Comparison of ENCODE assay signal across 18 cellular contexts in the genomic region with DNA sequence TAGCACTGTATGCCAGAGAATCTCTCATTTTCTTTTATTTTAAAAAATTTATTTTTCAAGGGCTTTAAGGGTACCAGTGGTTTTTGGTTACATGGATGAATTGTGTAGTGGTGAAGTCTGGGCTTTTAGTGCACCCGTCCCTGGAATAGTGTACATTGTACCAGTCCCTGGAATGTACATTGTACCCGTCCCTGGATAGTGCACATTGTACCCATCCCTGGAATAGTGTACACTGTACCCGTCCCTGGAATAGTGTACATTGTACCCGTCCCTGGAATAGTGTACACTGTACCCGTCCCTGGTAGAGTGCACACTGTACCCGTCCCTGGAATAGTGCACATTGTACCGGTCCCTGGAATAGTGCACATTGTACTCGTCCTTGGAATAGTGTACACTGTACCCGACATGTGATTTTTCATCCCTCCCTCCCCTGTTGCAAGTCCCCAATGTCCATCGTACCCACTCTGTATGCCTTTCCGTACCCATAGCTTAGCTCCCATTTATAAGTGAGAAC. TPM values are rescaled to one million over a fixed set of nuclear protein-coding genes. Genes with fewer than 3 reads are reported as not detected.
DNase-seq lines count a peak whose midpoint lies in the region; ATAC-seq and TF ChIP-seq lines count a peak whose summit lies in the region.
"Had no signal": no experiment of that assay in that cellular context is flagged by ENCODE, and none has a peak within 500 bp of the region (broad histone marks: within the 10 kb centered on the region; RNA-seq: fewer than 3 reads in every experiment).

No MANE protein-coding gene starts in this region.

- no peak overlapping the region for H3K9ac ChIP-seq in liver (ENCODE audit: low read depth in 1 of 2, low read length in 2 of 2)

- no peak for TF ChIP-seq POLR2A in vagina (IDR thresholded peaks at IDR 0.05)

- H3K27me3 Mint-ChIP-seq in activated CD8-positive, alpha-beta memory T cell treated with anti-CD3 and anti-CD28 coated beads, Interleukin-2, amount 10 ng/mL, durations not matched to agents 7 days and 5 days: peaks cover 18% of the 10 kb centered on the region
- no peaks in the 10 kb centered on the region for H3K27me3 Mint-ChIP-seq in Calu3 (ENCODE audit: unreplicated experiment)

- H3K36me3 Mint-ChIP-seq in activated CD8-positive, alpha-beta memory T cell treated with anti-CD3 and anti-CD28 coated beads, Interleukin-2, amount 10 ng/mL, durations not matched to agents 7 days and 5 days: peaks cover 6% of the 10 kb centered on the region
- H3K36me3 Mint-ChIP-seq in Calu3 (ENCODE audit: insufficient read depth, unreplicated experiment): peaks cover 12% of the 10 kb centered on the region

- no peak for ATAC-seq in activated CD8-positive, alpha-beta memory T cell treated with anti-CD3 and anti-CD28 coated beads, Interleukin-2, amount 10 ng/mL, durations not matched to agents 7 days and 5 days
- ATAC-seq in HG02610 (IDR thresholded peaks at IDR 0.05; ENCODE audit: unreplicated experiment): no peak
- ATAC-seq: CD8-positive, alpha-beta T cell had no signal

- intact Hi-C loops in vagina (cut with DNase I): no loop called here
- intact Hi-C loops in Calu3 (cut with micrococcal nuclease; ENCODE audit: unreplicated experiment): no loop called here

- H3K4me1 ChIP-seq in liver (ENCODE audit: control insufficient read depth in 4 of 4, insufficient read depth in 4 of 4, low read length in 3 of 4): peaks cover 6 to 21% (median 15%) of the 10 kb centered on the region in 4 donors
- H3K4me1 ChIP-seq in vagina: peaks cover 13% of the 10 kb centered on the region
- H3K4me1 ChIP-seq: HAP-1 had no signal

- BruUV-seq in Calu3 (replicated peaks; lab: Mats Ljungman, UMichigan): no TSS peak

- DNase-seq in activated CD8-positive, alpha-beta memory T cell treated with anti-CD3 and anti-CD28 coated beads for 24 hours: peak; percentile 15
- DNase-seq in activated CD8-positive, alpha-beta memory T cell treated with anti-CD3 and anti-CD28 coated beads, Interleukin-2, amount 10 ng/mL, durations not matched to agents 7 days and 5 days: no peak
- DNase-seq in coronary artery (ENCODE audit: low spot score) (peak; percentile 5), vagina (ENCODE audit: extremely low spot score in 2 of 2) (peak; percentile 12 to 64), Calu3 (no peak), iPS-NIHi7 (ENCODE audit: extremely low spot score) (no peak)
- DNase-seq: AML-193, C1 segment of cervical spinal cord, GF-D8, GOT3, HFFc6, IMR-90 had no signal

- H3K27ac Mint-ChIP-seq in activated CD8-positive, alpha-beta memory T cell treated with anti-CD3 and anti-CD28 coated beads, Interleukin-2, amount 10 ng/mL, durations not matched to agents 7 days and 5 days: no peak overlapping the region
- no peak overlapping the region for H3K27ac Mint-ChIP-seq in Calu3 (ENCODE audit: unreplicated experiment)
- H3K27ac Mint-ChIP-seq: CD8-positive, alpha-beta T cell; HFFc6 had no signal

- peaks cover 6% of the 10 kb centered on the region for H3K4me1 Mint-ChIP-seq in activated CD8-positive, alpha-beta memory T cell treated with anti-CD3 and anti-CD28 coated beads, Interleukin-2, amount 10 ng/mL, durations not matched to agents 7 days and 5 days
- H3K4me1 Mint-ChIP-seq in Calu3 (ENCODE audit: low read depth, unreplicated experiment): no peaks in the 10 kb centered on the region

- H3K9me3 Mint-ChIP-seq in activated CD8-positive, alpha-beta memory T cell treated with anti-CD3 and anti-CD28 coated beads, Interleukin-2, amount 10 ng/mL, durations not matched to agents 7 days and 5 days (ENCODE audit: low read depth): peaks cover 2% of the 10 kb centered on the region
- peaks cover 2% of the 10 kb centered on the region for H3K9me3 Mint-ChIP-seq in Calu3 (ENCODE audit: low read depth, unreplicated experiment)

- H3K36me3 ChIP-seq in liver (ENCODE audit: control insufficient read depth in 4 of 4, insufficient read depth in 3 of 4, low read depth in 1 of 4, low read length in 3 of 4) (no peaks in the 10 kb centered on the region), vagina (no peaks in the 10 kb centered on the region)
- H3K36me3 ChIP-seq: HAP-1 had no signal

- H3K9me3 ChIP-seq in liver (ENCODE audit: control insufficient read depth in 4 of 4, low read length in 3 of 4): no peaks in the 10 kb centered on the region
- no peaks in the 10 kb centered on the region for H3K9me3 ChIP-seq in vagina
- H3K9me3 ChIP-seq: HAP-1 had no signal

- no peak for TF ChIP-seq CTCF in coronary artery (IDR thresholded peaks at IDR 0.05)
- TF ChIP-seq CTCF in liver (IDR thresholded peaks at IDR 0.05; ENCODE audit: low read depth, low read length, missing input control): no peak
- TF ChIP-seq CTCF in vagina (IDR thresholded peaks at IDR 0.05): no peak
- no peak for TF ChIP-seq CTCF in Calu3 (IDR thresholded peaks at IDR 0.05; ENCODE audit: unreplicated experiment)

- H3K4me3 Mint-ChIP-seq in activated CD8-positive, alpha-beta memory T cell treated with anti-CD3 and anti-CD28 coated beads, Interleukin-2, amount 10 ng/mL, durations not matched to agents 7 days and 5 days: no peak overlapping the region
- H3K4me3 Mint-ChIP-seq in Calu3 (ENCODE audit: low read depth, unreplicated experiment): no peak overlapping the region
- H3K4me3 Mint-ChIP-seq: CD8-positive, alpha-beta T cell; HFFc6 had no signal

- TF ChIP-seq RAD21 in liver (IDR thresholded peaks at IDR 0.05): no peak

- H3K4me3 ChIP-seq in coronary artery (no peak overlapping the region), liver (ENCODE audit: low read depth in 1 of 3, low read length in 3 of 3) (no peak overlapping the region), vagina (no peak overlapping the region)
- H3K4me3 ChIP-seq: HAP-1 had no signal

- CTCF ChIA-PET in activated CD8-positive, alpha-beta memory T cell treated with anti-CD3 and anti-CD28 coated beads, Interleukin-2, amount 10 ng/mL, durations not matched to agents 7 days and 5 days (lab: Charles Lee): no interaction called here
- CTCF ChIA-PET in Calu3 (lab: Charles Lee): no interaction called here

- 47% methylated on average over 11 of the region's 11 CpGs for WGBS in liver

- no peak overlapping the region for H3K27ac ChIP-seq in coronary artery
- no peak overlapping the region for H3K27ac ChIP-seq in liver (ENCODE audit: low read depth in 1 of 2, low read length in 2 of 2)
- H3K27ac ChIP-seq in vagina: no peak overlapping the region
- H3K27ac ChIP-seq: 22Rv1, HL-60 had no signal

- H3K27me3 ChIP-seq in liver (ENCODE audit: control insufficient read depth in 4 of 4, insufficient read depth in 4 of 4, low read length in 3 of 4): no peaks in the 10 kb centered on the region
- no peaks in the 10 kb centered on the region for H3K27me3 ChIP-seq in vagina

TF ChIP-seq in liver, 16 proteins besides CTCF, POLR2A, EP300 and RAD21 (continues in another document):
- TF ChIP-seq HNF4A (conservative IDR thresholded peaks at IDR 0.05) (peak; percentile 72 to 87), ZBTB33 (IDR thresholded peaks at IDR 0.05) (no peak), HNF4G (IDR thresholded peaks at IDR 0.05) (peak; percentile 44), RXRA (IDR thresholded peaks at IDR 0.05) (peak in 1 of 2 donors; percentile 19), MAX (IDR thresholded peaks at IDR 0.05) (no peak), EGR1 (IDR thresholded peaks at IDR 0.05; ENCODE audit: low read depth in 2 of 2) (no peak), NR2F2 (IDR thresholded peaks at IDR 0.05) (no peak), FOXA1 (IDR thresholded peaks at IDR 0.05) (no peak), TAF1 (conservative IDR thresholded peaks at IDR 0.05) (no peak), GABPA (IDR thresholded peaks at IDR 0.05 in 1 of 2, conservative IDR thresholded peaks at IDR 0.05 in 1 of 2) (no peak), JUND (IDR thresholded peaks at IDR 0.05) (no peak), SP1 (IDR thresholded peaks at IDR 0.05) (peak; percentile 27), YY1 (IDR thresholded peaks at IDR 0.05) (no peak)

RNA-seq across cellular contexts. Expression of gene HELT, which starts 56.1 kb away (rescaled TPM):
- total RNA-seq in activated CD8-positive, alpha-beta memory T cell treated with anti-CD3 and anti-CD28 coated beads, Interleukin-2, amount 10 ng/mL, durations not matched to agents 7 days and 5 days: not detected
- total RNA-seq in liver: not detected
- polyA plus RNA-seq in liver: not detected
- total RNA-seq in vagina: not detected
- total RNA-seq in Calu3 (2022): not detected in 2 replicates
- total RNA-seq: CD8-positive, alpha-beta T cell; HFFc6; IMR-90 had no signal
- polyA plus RNA-seq: IMR-90 had no signal

Comparison
In these comparisons a context has a peak if more than half of its experiments do, and no peak if none do; other contexts are left out.
1. DNase-seq: peak in activated CD8-positive, alpha-beta memory T cell treated with anti-CD3 and anti-CD28 coated beads for 24 hours (single experiment), coronary artery (single experiment) and vagina (2 of 2); none in activated CD8-positive, alpha-beta memory T cell treated with anti-CD3 and anti-CD28 coated beads, Interleukin-2, amount 10 ng/mL, durations not matched to agents 7 days and 5 days (single experiment), Calu3 (single experiment) and iPS-NIHi7 (single experiment).